In the genomic region with DNA sequence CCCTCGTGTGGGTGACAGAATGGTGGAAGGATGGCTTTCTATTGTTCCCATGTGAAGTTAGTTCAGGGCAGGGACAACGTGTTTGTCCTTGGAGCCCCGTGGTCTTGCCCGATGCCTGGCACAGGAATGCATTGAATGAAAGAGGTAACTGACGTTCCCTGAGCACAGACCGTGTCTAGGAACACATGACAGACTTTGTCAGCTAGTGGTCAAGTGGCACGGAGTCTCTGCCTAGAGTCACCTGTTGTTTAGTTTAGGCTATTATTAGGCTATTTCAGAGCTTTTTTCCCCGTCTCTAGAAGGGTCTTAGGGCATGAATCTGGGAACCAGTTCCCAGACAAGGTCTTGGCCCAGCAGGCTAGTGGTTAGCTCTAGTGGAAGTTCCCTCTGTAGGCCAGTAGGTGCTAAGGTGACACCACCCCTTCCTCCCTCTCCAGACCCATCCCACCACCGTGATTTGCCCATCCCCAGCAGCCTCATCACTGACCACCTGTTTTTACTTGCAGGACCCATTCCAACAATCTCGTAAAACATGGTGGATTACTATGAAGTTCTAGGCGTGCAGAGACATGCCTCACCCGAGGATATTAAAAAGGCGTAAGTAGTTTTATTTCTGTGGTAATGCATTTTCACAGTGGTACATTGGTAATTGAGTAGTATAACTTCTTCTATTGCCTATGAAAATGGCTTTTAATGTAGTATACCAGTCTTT, we compare ENCODE assay signal across 2 cellular contexts.
A peak's percentile ranks its signal among the peaks of the same experiment; 100 is the strongest.
TF ChIP-seq lines count a peak whose summit lies in the region.

No MANE protein-coding gene starts in this region.

TF ChIP-seq in HEK293, 187 proteins besides CTCF, POLR2A, EP300 and RAD21 (continues in another document):
- peak; percentile 76; the same call in 1 of the 2 replicates for TF ChIP-seq BCL11B (tag by site-specific recombination; IDR thresholded peaks at IDR 0.05; ENCODE audit: low read depth)
- peak; percentile 72; the same call in 1 of the 2 replicates for TF ChIP-seq ZNF664 (tag by site-specific recombination; IDR thresholded peaks at IDR 0.05)
- 0 out of 2 replicates have a peak, but pooled peaks have one; percentile 63 for TF ChIP-seq MYNN (tag by site-specific recombination; IDR thresholded peaks at IDR 0.05; ENCODE audit: borderline replicate concordance)
- TF ChIP-seq, protein P1, sequence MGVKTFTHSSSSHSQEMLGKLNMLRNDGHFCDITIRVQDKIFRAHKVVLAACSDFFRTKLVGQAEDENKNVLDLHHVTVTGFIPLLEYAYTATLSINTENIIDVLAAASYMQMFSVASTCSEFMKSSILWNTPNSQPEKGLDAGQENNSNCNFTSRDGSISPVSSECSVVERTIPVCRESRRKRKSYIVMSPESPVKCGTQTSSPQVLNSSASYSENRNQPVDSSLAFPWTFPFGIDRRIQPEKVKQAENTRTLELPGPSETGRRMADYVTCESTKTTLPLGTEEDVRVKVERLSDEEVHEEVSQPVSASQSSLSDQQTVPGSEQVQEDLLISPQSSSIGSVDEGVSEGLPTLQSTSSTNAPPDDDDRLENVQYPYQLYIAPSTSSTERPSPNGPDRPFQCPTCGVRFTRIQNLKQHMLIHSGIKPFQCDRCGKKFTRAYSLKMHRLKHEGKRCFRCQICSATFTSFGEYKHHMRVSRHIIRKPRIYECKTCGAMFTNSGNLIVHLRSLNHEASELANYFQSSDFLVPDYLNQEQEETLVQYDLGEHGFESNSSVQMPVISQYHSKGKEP (tag by site-specific recombination; IDR thresholded peaks at IDR 0.05), result peak; percentile 98
- TF ChIP-seq GLI4 (tag by site-specific recombination; IDR thresholded peaks at IDR 0.05), result no peak
- TF ChIP-seq KLF7 (tag by site-specific recombination; IDR thresholded peaks at IDR 0.05; ENCODE audit: borderline replicate concordance), result peak; percentile 51; the same call in 1 of the 2 replicates
- TF ChIP-seq TRIM28 (IDR thresholded peaks at IDR 0.05; ENCODE audit: borderline replicate concordance, low read length), result peak; percentile 92
- TF ChIP-seq ZNF629 (tag by site-specific recombination; IDR thresholded peaks at IDR 0.05), result peak; percentile 67; the same call in 1 of the 2 replicates
- TF ChIP-seq ZNF791 (tag by site-specific recombination; IDR thresholded peaks at IDR 0.05), result no peak
- peak; percentile 31; the same call in 1 of the 2 replicates for TF ChIP-seq ZNF76 (tag by site-specific recombination; IDR thresholded peaks at IDR 0.05; ENCODE audit: borderline replicate concordance, low read depth)
- TF ChIP-seq, protein P2, sequence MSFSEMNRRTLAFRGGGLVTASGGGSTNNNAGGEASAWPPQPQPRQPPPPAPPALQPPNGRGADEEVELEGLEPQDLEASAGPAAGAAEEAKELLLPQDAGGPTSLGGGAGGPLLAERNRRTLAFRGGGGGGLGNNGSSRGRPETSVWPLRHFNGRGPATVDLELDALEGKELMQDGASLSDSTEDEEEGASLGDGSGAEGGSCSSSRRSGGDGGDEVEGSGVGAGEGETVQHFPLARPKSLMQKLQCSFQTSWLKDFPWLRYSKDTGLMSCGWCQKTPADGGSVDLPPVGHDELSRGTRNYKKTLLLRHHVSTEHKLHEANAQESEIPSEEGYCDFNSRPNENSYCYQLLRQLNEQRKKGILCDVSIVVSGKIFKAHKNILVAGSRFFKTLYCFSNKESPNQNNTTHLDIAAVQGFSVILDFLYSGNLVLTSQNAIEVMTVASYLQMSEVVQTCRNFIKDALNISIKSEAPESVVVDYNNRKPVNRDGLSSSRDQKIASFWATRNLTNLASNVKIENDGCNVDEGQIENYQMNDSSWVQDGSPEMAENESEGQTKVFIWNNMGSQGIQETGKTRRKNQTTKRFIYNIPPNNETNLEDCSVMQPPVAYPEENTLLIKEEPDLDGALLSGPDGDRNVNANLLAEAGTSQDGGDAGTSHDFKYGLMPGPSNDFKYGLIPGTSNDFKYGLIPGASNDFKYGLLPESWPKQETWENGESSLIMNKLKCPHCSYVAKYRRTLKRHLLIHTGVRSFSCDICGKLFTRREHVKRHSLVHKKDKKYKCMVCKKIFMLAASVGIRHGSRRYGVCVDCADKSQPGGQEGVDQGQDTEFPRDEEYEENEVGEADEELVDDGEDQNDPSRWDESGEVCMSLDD (tag by site-specific recombination; IDR thresholded peaks at IDR 0.05), result no peak
- TF ChIP-seq, protein P3, sequence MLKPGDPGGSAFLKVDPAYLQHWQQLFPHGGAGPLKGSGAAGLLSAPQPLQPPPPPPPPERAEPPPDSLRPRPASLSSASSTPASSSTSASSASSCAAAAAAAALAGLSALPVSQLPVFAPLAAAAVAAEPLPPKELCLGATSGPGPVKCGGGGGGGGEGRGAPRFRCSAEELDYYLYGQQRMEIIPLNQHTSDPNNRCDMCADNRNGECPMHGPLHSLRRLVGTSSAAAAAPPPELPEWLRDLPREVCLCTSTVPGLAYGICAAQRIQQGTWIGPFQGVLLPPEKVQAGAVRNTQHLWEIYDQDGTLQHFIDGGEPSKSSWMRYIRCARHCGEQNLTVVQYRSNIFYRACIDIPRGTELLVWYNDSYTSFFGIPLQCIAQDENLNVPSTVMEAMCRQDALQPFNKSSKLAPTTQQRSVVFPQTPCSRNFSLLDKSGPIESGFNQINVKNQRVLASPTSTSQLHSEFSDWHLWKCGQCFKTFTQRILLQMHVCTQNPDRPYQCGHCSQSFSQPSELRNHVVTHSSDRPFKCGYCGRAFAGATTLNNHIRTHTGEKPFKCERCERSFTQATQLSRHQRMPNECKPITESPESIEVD (tag by site-specific recombination; IDR thresholded peaks at IDR 0.05), result peak; percentile 99
- TF ChIP-seq, protein P4, sequence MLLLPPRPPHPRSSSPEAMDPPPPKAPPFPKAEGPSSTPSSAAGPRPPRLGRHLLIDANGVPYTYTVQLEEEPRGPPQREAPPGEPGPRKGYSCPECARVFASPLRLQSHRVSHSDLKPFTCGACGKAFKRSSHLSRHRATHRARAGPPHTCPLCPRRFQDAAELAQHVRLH (tag by site-specific recombination; IDR thresholded peaks at IDR 0.05), result peak; percentile 87; the same call in 1 of the 2 replicates
- no peak for TF ChIP-seq ZNF404 (tag by site-specific recombination; IDR thresholded peaks at IDR 0.05)
- TF ChIP-seq SP7 (tag by site-specific recombination; IDR thresholded peaks at IDR 0.05), result peak; percentile 35
- TF ChIP-seq, protein P5, sequence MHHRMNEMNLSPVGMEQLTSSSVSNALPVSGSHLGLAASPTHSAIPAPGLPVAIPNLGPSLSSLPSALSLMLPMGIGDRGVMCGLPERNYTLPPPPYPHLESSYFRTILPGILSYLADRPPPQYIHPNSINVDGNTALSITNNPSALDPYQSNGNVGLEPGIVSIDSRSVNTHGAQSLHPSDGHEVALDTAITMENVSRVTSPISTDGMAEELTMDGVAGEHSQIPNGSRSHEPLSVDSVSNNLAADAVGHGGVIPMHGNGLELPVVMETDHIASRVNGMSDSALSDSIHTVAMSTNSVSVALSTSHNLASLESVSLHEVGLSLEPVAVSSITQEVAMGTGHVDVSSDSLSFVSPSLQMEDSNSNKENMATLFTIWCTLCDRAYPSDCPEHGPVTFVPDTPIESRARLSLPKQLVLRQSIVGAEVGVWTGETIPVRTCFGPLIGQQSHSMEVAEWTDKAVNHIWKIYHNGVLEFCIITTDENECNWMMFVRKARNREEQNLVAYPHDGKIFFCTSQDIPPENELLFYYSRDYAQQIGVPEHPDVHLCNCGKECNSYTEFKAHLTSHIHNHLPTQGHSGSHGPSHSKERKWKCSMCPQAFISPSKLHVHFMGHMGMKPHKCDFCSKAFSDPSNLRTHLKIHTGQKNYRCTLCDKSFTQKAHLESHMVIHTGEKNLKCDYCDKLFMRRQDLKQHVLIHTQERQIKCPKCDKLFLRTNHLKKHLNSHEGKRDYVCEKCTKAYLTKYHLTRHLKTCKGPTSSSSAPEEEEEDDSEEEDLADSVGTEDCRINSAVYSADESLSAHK (tag by site-specific recombination; IDR thresholded peaks at IDR 0.05), result peak; percentile 92
- 0 out of 2 replicates have a peak, but pooled peaks have one; percentile 77 for TF ChIP-seq ZFHX2 (tag by site-specific recombination; conservative IDR thresholded peaks at IDR 0.05)
- peak; percentile 98 for TF ChIP-seq FEZF1 (tag by site-specific recombination; IDR thresholded peaks at IDR 0.05)

TF ChIP-seq in K562, 482 proteins besides CTCF, POLR2A, EP300 and RAD21:
- TF ChIP-seq, protein P6, sequence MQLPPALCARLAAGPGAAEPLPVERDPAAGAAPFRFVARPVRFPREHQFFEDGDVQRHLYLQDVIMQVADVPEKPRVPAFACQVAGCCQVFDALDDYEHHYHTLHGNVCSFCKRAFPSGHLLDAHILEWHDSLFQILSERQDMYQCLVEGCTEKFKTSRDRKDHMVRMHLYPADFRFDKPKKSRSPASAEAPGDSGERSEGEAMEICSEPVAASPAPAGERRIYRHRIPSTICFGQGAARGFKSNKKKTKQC (CRISPR knock-in tag; IDR thresholded peaks at IDR 0.05), result 0 out of 2 replicates have a peak, but pooled peaks have one; percentile 22
- TF ChIP-seq KAT8 (IDR thresholded peaks at IDR 0.05; ENCODE audit: low read depth) (no peak), PCBP2 (IDR thresholded peaks at IDR 0.05; ENCODE audit: low read depth, low read length, poor library complexity, severe bottlenecking) (no peak)
TF ChIP-seq in K562: peak in this region for 1.
